In genomic region chr15:95174880-95175279, GRCh38 we compare ENCODE assay signal across 19 cellular contexts.
DNase-seq lines count a peak whose midpoint lies in the region; ATAC-seq, FAIRE-seq and TF ChIP-seq lines count a peak whose summit lies in the region.
"Had no signal": no experiment of that assay in that cellular context is flagged by ENCODE, and none has a peak within 500 bp of the region (broad histone marks: within the 10 kb centered on the region; RNA-seq: fewer than 3 reads in every experiment).

No MANE protein-coding gene starts in this region.

- no peak overlapping the region for H3K18ac ChIP-seq in mesenchymal stem cell (ENCODE audit: low read depth in 1 of 2, low read length in 2 of 2)

- no peak overlapping the region for H4K91ac ChIP-seq in mesenchymal stem cell (ENCODE audit: low read length)

- H3K4me2 ChIP-seq in HepG2 (ENCODE audit: low read depth, low read length) (no peak overlapping the region), mesenchymal stem cell (ENCODE audit: low read length, poor library complexity, severe bottlenecking) (no peak overlapping the region)

- no peak overlapping the region for H3K4me3 ChIP-seq in HepG2 (replicated peaks in 1 of 3; ENCODE audit: insufficient read depth in 1 of 3, low read depth in 2 of 3, low read length in 3 of 3)
- H3K4me3 ChIP-seq in right lobe of liver = no peak overlapping the region
- H3K4me3 ChIP-seq in mesenchymal stem cell (ENCODE audit: insufficient read depth in 1 of 2, low read depth in 1 of 2, low read length in 2 of 2) = peak overlapping the region in 1 of 2 experiments; percentile 58
- H3K4me3 ChIP-seq in aorta (ENCODE audit: low read length in 2 of 2) = no peak overlapping the region
- H3K4me3 ChIP-seq: GM12878 had no signal

- no peak overlapping the region for H2BK12ac ChIP-seq in mesenchymal stem cell (ENCODE audit: low read length in 2 of 2)

- H3K4me1 ChIP-seq in HepG2 (ENCODE audit: insufficient read depth, low read length) = no peaks in the 10 kb centered on the region
- no peaks in the 10 kb centered on the region for H3K4me1 ChIP-seq in right lobe of liver
- peaks cover 3% of the 10 kb centered on the region for H3K4me1 ChIP-seq in mesenchymal stem cell (ENCODE audit: control insufficient read depth, insufficient read depth, low read depth, low read length)
- peaks cover 2% of the 10 kb centered on the region in 2 donors for H3K4me1 ChIP-seq in aorta (ENCODE audit: control insufficient read depth in 1 of 2, insufficient read depth in 2 of 2, low read length in 2 of 2)

- H3K79me1 ChIP-seq in mesenchymal stem cell (replicated peaks; ENCODE audit: low read length, poor library complexity, severe bottlenecking) = no peaks in the 10 kb centered on the region

- H3K9me3 ChIP-seq in HepG2 (ENCODE audit: low read length) (peaks cover 79% of the 10 kb centered on the region), right lobe of liver (no peaks in the 10 kb centered on the region), mesenchymal stem cell (ENCODE audit: control insufficient read depth, low read length) (peaks cover 24% of the 10 kb centered on the region), aorta (ENCODE audit: control insufficient read depth, low read length) (no peaks in the 10 kb centered on the region)

- CTCF ChIA-PET in HepG2 (lab: Yijun Ruan, JAX; ENCODE audit: low intra/inter-chr PET ratio, low total read pairs) = no interaction called here

- no peak overlapping the region for H3K9ac ChIP-seq in HepG2 (ENCODE audit: insufficient read depth, low read depth, low read length)
- H3K9ac ChIP-seq in mesenchymal stem cell (ENCODE audit: low read length) = peak overlapping the region; percentile 63

- no peaks in the 10 kb centered on the region for H4K20me1 ChIP-seq in HepG2 (ENCODE audit: insufficient read depth, low read length)

- no peak for TF ChIP-seq POLR2A in HepG2 (IDR thresholded peaks at IDR 0.05; ENCODE audit: insufficient read depth in 1 of 2, low read depth in 2 of 2, low read length in 2 of 2)
- TF ChIP-seq POLR2A in right lobe of liver (IDR thresholded peaks at IDR 0.05) = no peak

- H3K14ac ChIP-seq in mesenchymal stem cell (ENCODE audit: low read length in 2 of 2) = no peak overlapping the region

- in situ Hi-C loops in HepG2 (cut with HindIII; ENCODE audit: extremely low pct_ligation_motif_present, low pct_unique_long_range_greater_than_20kb) = no loop called here

- no peaks in the 10 kb centered on the region for H3K79me2 ChIP-seq in HepG2 (ENCODE audit: insufficient read depth, low read length)

- H3K4ac ChIP-seq in mesenchymal stem cell (ENCODE audit: low read depth in 1 of 2, low read length in 2 of 2) = no peak overlapping the region

- no peak overlapping the region for H2BK5ac ChIP-seq in mesenchymal stem cell (ENCODE audit: low read depth, low read length, poor library complexity, severe bottlenecking)

- no peaks in the 10 kb centered on the region for H3K27me3 ChIP-seq in HepG2 (ENCODE audit: control insufficient read depth in 1 of 2, insufficient read depth in 2 of 2, low read length in 2 of 2)
- H3K27me3 ChIP-seq in right lobe of liver = no peaks in the 10 kb centered on the region
- no peaks in the 10 kb centered on the region for H3K27me3 ChIP-seq in mesenchymal stem cell (ENCODE audit: control insufficient read depth in 1 of 2, insufficient read depth in 1 of 2, low read length in 2 of 2)
- no peaks in the 10 kb centered on the region for H3K27me3 ChIP-seq in aorta (ENCODE audit: control insufficient read depth in 1 of 2, insufficient read depth in 2 of 2, low read length in 1 of 2)

- WGBS in HepG2 (ENCODE audit: low lambda C conversion rate) = 0% methylated on average over 1 of the region's 1 CpG
- WGBS in right lobe of liver (ENCODE audit: insufficient coverage, low coverage, low lambda C conversion rate, missing lambda C conversion rate) = 13% methylated on average over 1 of the region's 1 CpG
- WGBS in mesenchymal stem cell = no CpG with 5 or more reads among the region's 1 CpG
- whole genome bisulfite sequencing in aorta, 2 donors = 3 to 8% methylated on average over 1 of the region's 1 CpG

- ATAC-seq in HepG2 (no peak), right lobe of liver (no peak), aorta (ENCODE audit: low FRiP score) (peak; percentile 49)
- ATAC-seq: esophagus mucosa, GM12878, T-helper 17 cell had no signal

- TF ChIP-seq RAD21 in HepG2 (CRISPR knock-in tag; IDR thresholded peaks at IDR 0.05) = no peak

- intact Hi-C loops in HepG2 (cut with micrococcal nuclease; ENCODE audit: unreplicated experiment) (no loop called here), right lobe of liver (cut with DNase I) (no loop called here), aorta (cut with DNase I) (loop anchor here (5.0 to 10.0 kb wide), 3 partner anchors 52 to 1150 kb away; no protein-coding TSS in a partner anchor)

- H2AK5ac ChIP-seq in mesenchymal stem cell (ENCODE audit: low read length, severe bottlenecking) = no peak overlapping the region

- H4K8ac ChIP-seq in mesenchymal stem cell (ENCODE audit: low read length) = no peak overlapping the region

- BruUV-seq in HepG2 (replicated peaks; lab: Mats Ljungman, UMichigan) = no TSS peak

- TF ChIP-seq CTCF in HepG2 (CRISPR knock-in tag; IDR thresholded peaks at IDR 0.05) (no peak), right lobe of liver (IDR thresholded peaks at IDR 0.05) (no peak)

- no peak overlapping the region for H2BK120ac ChIP-seq in mesenchymal stem cell (ENCODE audit: low read depth, low read length)

- POLR2A ChIA-PET in HepG2 (lab: Yijun Ruan, JAX) = no interaction called here

- no peak for FAIRE-seq in HepG2 (lab: Jason Lieb, UNC)
- FAIRE-seq in endometrium (lab: Jason Lieb, UNC) = peak; percentile 91
- FAIRE-seq: GM12878, urothelium cell line had no signal

- H2BK15ac ChIP-seq in mesenchymal stem cell (ENCODE audit: low read depth, poor library complexity, severe bottlenecking) = no peak overlapping the region

- H3K23ac ChIP-seq in mesenchymal stem cell (ENCODE audit: low read length in 2 of 2) = no peak overlapping the region

- H2AFZ ChIP-seq in HepG2 (ENCODE audit: low read length) (no peak overlapping the region), mesenchymal stem cell (ENCODE audit: low read depth, low read length) (no peak overlapping the region)

- no peak for TF ChIP-seq EP300 in HepG2 (IDR thresholded peaks at IDR 0.05; ENCODE audit: low read depth in 2 of 2, low read length in 2 of 2)
- no peak for TF ChIP-seq EP300 in HepG2 (CRISPR knock-in tag; IDR thresholded peaks at IDR 0.05; ENCODE audit: borderline replicate concordance)

- DNase-seq in HepG2 (ENCODE audit: low spot score) (no peak), right lobe of liver (no peak), mesenchymal stem cell (peak; percentile 3), aorta (no peak), islet precursor cell (no peak), NCI-H187 treated with DMSO at 0.1 percent for 48 hours (lab: John Stamatoyannopoulos, UW) (no peak), SKM-1 treated with dmso at 0.1 percent for 144 hours (lab: John Stamatoyannopoulos, UW; ENCODE audit: unreplicated experiment) (no peak)
- DNase-seq: activated CD8-positive, alpha-beta memory T cell treated with anti-CD3 and anti-CD28 coated beads for 24 hours; anterior cingulate cortex; CD4-positive, alpha-beta memory T cell; cortex of kidney; NCI-H187; posterior cingulate gyrus; stimulated activated naive CD4-positive, alpha-beta T cell treated with Interleukin-2 at 50 U/mL for 16 hours; T-helper 17 cell had no signal

- H3K27ac ChIP-seq in HepG2 (ENCODE audit: extremely low read length, insufficient read depth, low read length) = no peak overlapping the region
- no peak overlapping the region for H3K27ac ChIP-seq in right lobe of liver
- H3K27ac ChIP-seq in mesenchymal stem cell (ENCODE audit: low read length, poor library complexity, severe bottlenecking) = no peak overlapping the region
- H3K27ac ChIP-seq in aorta (ENCODE audit: low read depth in 1 of 2, low read length in 2 of 2) = no peak overlapping the region

- H3K36me3 ChIP-seq in HepG2 (replicated peaks in 1 of 2; ENCODE audit: control insufficient read depth in 1 of 2, insufficient read depth in 2 of 2, low read length in 2 of 2) (no peaks in the 10 kb centered on the region), right lobe of liver (no peaks in the 10 kb centered on the region), mesenchymal stem cell (ENCODE audit: control insufficient read depth in 1 of 2, insufficient read depth in 2 of 2, low read depth in 1 of 2, low read length in 2 of 2) (no peaks in the 10 kb centered on the region), aorta (ENCODE audit: control insufficient read depth in 1 of 2, insufficient read depth in 2 of 2, low read length in 1 of 2) (no peaks in the 10 kb centered on the region)

TF ChIP-seq in HepG2, 621 proteins besides CTCF, POLR2A, EP300 and RAD21:
- no peak for TF ChIP-seq NR1H2 (CRISPR knock-in tag; IDR thresholded peaks at IDR 0.05; ENCODE audit: borderline replicate concordance, low read depth)
- TF ChIP-seq MXI1 (IDR thresholded peaks at IDR 0.05; ENCODE audit: borderline replicate concordance, low read depth, low read length) = no peak
- peak; percentile 13; the same call in 1 of the 2 replicates for TF ChIP-seq CEBPB (IDR thresholded peaks at IDR 0.05; ENCODE audit: borderline replicate concordance, low read depth, low read length)

Comparison
In these comparisons a context has a peak if more than half of its experiments do, and no peak if none do; other contexts are left out.
1. intact Hi-C loops: an anchor here in aorta (5.0 to 10.0 kb wide); none called in HepG2 and right lobe of liver.